ENCODE assay signal across 1 cellular context in genomic region chr16:11309895-11310633, GRCh38.
TF ChIP-seq lines count a peak whose summit lies in the region.

No MANE protein-coding gene starts in this region.

TF ChIP-seq in HepG2, 621 proteins besides CTCF, POLR2A, EP300 and RAD21 (continued from another document and continues in another):
- TF ChIP-seq IKZF5 (CRISPR knock-in tag; IDR thresholded peaks at IDR 0.05), result peak; percentile 79
- TF ChIP-seq CENPT (CRISPR knock-in tag; IDR thresholded peaks at IDR 0.05; ENCODE audit: low read depth), result no peak
- TF ChIP-seq ZMAT3 (CRISPR knock-in tag; conservative IDR thresholded peaks at IDR 0.05), result peak; percentile 56; the same call in 1 of the 2 replicates
- TF ChIP-seq TBP (CRISPR knock-in tag; IDR thresholded peaks at IDR 0.05), result no peak
- peak; percentile 89 for TF ChIP-seq ZNF44 (CRISPR knock-in tag; IDR thresholded peaks at IDR 0.05)
- peak; percentile 87 for TF ChIP-seq NR2F2 (IDR thresholded peaks at IDR 0.05; ENCODE audit: borderline replicate concordance, low read depth)
- no peak for TF ChIP-seq THYN1 (CRISPR knock-in tag; IDR thresholded peaks at IDR 0.05; ENCODE audit: borderline replicate concordance, low read depth)
- TF ChIP-seq NFIB (CRISPR knock-in tag; IDR thresholded peaks at IDR 0.05; ENCODE audit: borderline replicate concordance), result no peak
- TF ChIP-seq KLF11 (CRISPR knock-in tag; IDR thresholded peaks at IDR 0.05), result 0 out of 2 replicates have a peak, but pooled peaks have one; percentile 60
- TF ChIP-seq ZSCAN9 (CRISPR knock-in tag; IDR thresholded peaks at IDR 0.05; ENCODE audit: borderline replicate concordance), result 0 out of 2 replicates have a peak, but pooled peaks have one; percentile 78
- TF ChIP-seq SP1 (IDR thresholded peaks at IDR 0.05), result no peak
- TF ChIP-seq SP1 (CRISPR knock-in tag; IDR thresholded peaks at IDR 0.05), result no peak
- no peak; the same call in none of the 2 replicates for TF ChIP-seq ESRRA (CRISPR knock-in tag; IDR thresholded peaks at IDR 0.05; ENCODE audit: low read depth)
- no peak for TF ChIP-seq FLYWCH1 (CRISPR knock-in tag; IDR thresholded peaks at IDR 0.05)
- TF ChIP-seq ZNF550 (CRISPR knock-in tag; IDR thresholded peaks at IDR 0.05; ENCODE audit: borderline replicate concordance), result no peak
- no peak for TF ChIP-seq ZSCAN29 (CRISPR knock-in tag; conservative IDR thresholded peaks at IDR 0.05)
- no peak for TF ChIP-seq KAT7 (CRISPR knock-in tag; IDR thresholded peaks at IDR 0.05; ENCODE audit: borderline replicate concordance)
- peak; percentile 91 for TF ChIP-seq ZNF770 (CRISPR knock-in tag; IDR thresholded peaks at IDR 0.05)
- no peak; the same call in 1 of the 2 replicates for TF ChIP-seq ZNF33A (CRISPR knock-in tag; IDR thresholded peaks at IDR 0.05; ENCODE audit: borderline replicate concordance)
- 0 out of 2 replicates have a peak, but pooled peaks have one; percentile 52 for TF ChIP-seq PATZ1 (CRISPR knock-in tag; IDR thresholded peaks at IDR 0.05)
- TF ChIP-seq ATF6 (CRISPR knock-in tag; conservative IDR thresholded peaks at IDR 0.05), result 0 out of 2 replicates have a peak, but pooled peaks have one; percentile 56
- TF ChIP-seq SP4 (CRISPR knock-in tag; IDR thresholded peaks at IDR 0.05), result no peak; the same call in 1 of the 2 replicates
- no peak for TF ChIP-seq ZNF382 (CRISPR knock-in tag; IDR thresholded peaks at IDR 0.05; ENCODE audit: borderline replicate concordance)
- TF ChIP-seq HOMEZ (CRISPR knock-in tag; IDR thresholded peaks at IDR 0.05; ENCODE audit: low read depth), result peak; percentile 69
- TF ChIP-seq ZFY (CRISPR knock-in tag; IDR thresholded peaks at IDR 0.05), result no peak; the same call in 1 of the 2 replicates
- TF ChIP-seq HNRNPL (IDR thresholded peaks at IDR 0.05; ENCODE audit: low read depth, low read length), result no peak
- no peak for TF ChIP-seq DBP (CRISPR knock-in tag; IDR thresholded peaks at IDR 0.05; ENCODE audit: not compliant biosample characterization)
- TF ChIP-seq CEBPZ (IDR thresholded peaks at IDR 0.05; ENCODE audit: low read length), result no peak
- TF ChIP-seq ZNF503 (CRISPR knock-in tag; IDR thresholded peaks at IDR 0.05), result no peak
- peak; percentile 88; the same call in 1 of the 2 replicates for TF ChIP-seq TBX3 (IDR thresholded peaks at IDR 0.05; ENCODE audit: borderline replicate concordance)
- TF ChIP-seq IKZF4 (CRISPR knock-in tag; IDR thresholded peaks at IDR 0.05; ENCODE audit: borderline replicate concordance, low read depth, not compliant biosample characterization), result peak; percentile 87
- TF ChIP-seq RAD51 (IDR thresholded peaks at IDR 0.05; ENCODE audit: borderline replicate concordance), result peak; percentile 91
- TF ChIP-seq SMYD3 (CRISPR knock-in tag; IDR thresholded peaks at IDR 0.05), result no peak
- TF ChIP-seq ZNF792 (CRISPR knock-in tag; IDR thresholded peaks at IDR 0.05), result peak; percentile 93
- peak; percentile 29; the same call in 1 of the 2 replicates for TF ChIP-seq CBX5 (CRISPR knock-in tag; IDR thresholded peaks at IDR 0.05; ENCODE audit: borderline replicate concordance)
- no peak for TF ChIP-seq ATF5 (CRISPR knock-in tag; IDR thresholded peaks at IDR 0.05; ENCODE audit: low read depth)
- TF ChIP-seq POLR2AphosphoS5 (IDR thresholded peaks at IDR 0.05; ENCODE audit: low read depth, low read length), result no peak; the same call in 1 of the 2 replicates
- no peak for TF ChIP-seq RNF219 (CRISPR knock-in tag; IDR thresholded peaks at IDR 0.05)
- no peak for TF ChIP-seq NONO (IDR thresholded peaks at IDR 0.05)
- peak; percentile 82; the same call in 1 of the 2 replicates for TF ChIP-seq NONO (CRISPR knock-in tag; conservative IDR thresholded peaks at IDR 0.05)
- TF ChIP-seq POGK (CRISPR knock-in tag; conservative IDR thresholded peaks at IDR 0.05), result peak; percentile 73; the same call in 1 of the 2 replicates
